Comparison of ENCODE assay signal across 24 cellular contexts in the genomic region with DNA sequence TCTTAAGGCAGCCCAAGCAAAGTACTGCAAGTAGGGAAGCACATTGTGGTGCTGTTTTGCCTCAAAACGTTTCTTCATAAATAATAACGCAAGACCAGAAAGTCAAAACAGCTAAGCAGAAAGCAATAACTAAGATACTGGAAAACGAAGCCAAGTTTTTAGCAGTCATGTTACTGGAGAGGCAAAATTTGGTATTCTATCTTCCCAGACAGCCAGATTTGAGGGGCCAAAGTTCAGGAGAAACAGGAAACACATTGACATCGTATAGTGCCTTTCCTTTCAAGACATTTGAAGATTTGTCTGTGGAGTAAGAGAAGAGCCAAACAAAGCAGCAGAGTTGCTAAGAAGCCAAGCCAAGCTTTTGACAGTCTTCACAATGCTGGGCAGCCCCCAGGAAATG.
"Had no signal": no experiment of that assay in that cellular context is flagged by ENCODE, and none has a peak within 500 bp of the region (broad histone marks: within the 10 kb centered on the region; RNA-seq: fewer than 3 reads in every experiment).

No MANE protein-coding gene starts in this region.

- H3K27me3 ChIP-seq: adrenal gland, breast epithelium, hepatocyte, left lung, sigmoid colon, transverse colon, vagina had no signal

- ATAC-seq: activated T-helper 17 cell treated with anti-CD3 and anti-CD28 coated beads, Interleukin-2, amount 50 U/mL, for 72 hours; left lung; natural killer cell; stimulated activated naive B cell treated with anti-CD40 and anti-IgM and Interleukin-4, amounts not matched to agents 10 μg/mL and 1 μg/mL and 100 μg/mL, for 72 hours; T-cell had no signal

- H2AFZ ChIP-seq: hepatocyte had no signal

- H3K79me2 ChIP-seq: hepatocyte had no signal

- DNase-seq: activated CD4-positive, CD25-positive, alpha-beta regulatory T cell treated with anti-CD3 and anti-CD28 coated beads, Interleukin-2, amount 50 U/mL, for 72 hours; activated T-cell treated with anti-CD3 and anti-CD28 coated beads, Interleukin-2, amount 50 U/mL, for 1 hour; adrenal gland; endodermal cell; foreskin melanocyte; glutamatergic neuron; immature natural killer cell; left lung; natural killer cell; nucleus accumbens; sigmoid colon; stimulated activated CD4-positive, alpha-beta T cell treated with anti-CD3 and anti-CD28 coated beads, Interleukin-15, amount 100 ng/mL, for 24 hours; stimulated activated naive B cell treated with anti-CD40 and anti-IgM and Interleukin-4, amounts not matched to agents 10 μg/mL and 1 μg/mL and 100 μg/mL, for 72 hours; T-cell; transverse colon; WERI-Rb-1 had no signal

- H3K4me1 ChIP-seq: adrenal gland, breast epithelium, left lung, sigmoid colon, transverse colon, vagina had no signal

- H3K36me3 ChIP-seq: adrenal gland, breast epithelium, left lung, sigmoid colon, transverse colon, vagina, WERI-Rb-1 had no signal

- H3K4me3 ChIP-seq: adrenal gland, breast epithelium, coronary artery, hepatocyte, left lung, sigmoid colon, smooth muscle cell, transverse colon, vagina had no signal

- H3K27ac ChIP-seq: adrenal gland, breast epithelium, coronary artery, epithelial cell of prostate, hepatocyte, left lung, sigmoid colon, transverse colon, vagina, WERI-Rb-1 had no signal

- FAIRE-seq: TTC549 had no signal

- H3K4me2 ChIP-seq: hepatocyte, smooth muscle cell had no signal

- H3K9me3 ChIP-seq: adrenal gland, breast epithelium, left lung, sigmoid colon, transverse colon, vagina had no signal
